In the genomic region with DNA sequence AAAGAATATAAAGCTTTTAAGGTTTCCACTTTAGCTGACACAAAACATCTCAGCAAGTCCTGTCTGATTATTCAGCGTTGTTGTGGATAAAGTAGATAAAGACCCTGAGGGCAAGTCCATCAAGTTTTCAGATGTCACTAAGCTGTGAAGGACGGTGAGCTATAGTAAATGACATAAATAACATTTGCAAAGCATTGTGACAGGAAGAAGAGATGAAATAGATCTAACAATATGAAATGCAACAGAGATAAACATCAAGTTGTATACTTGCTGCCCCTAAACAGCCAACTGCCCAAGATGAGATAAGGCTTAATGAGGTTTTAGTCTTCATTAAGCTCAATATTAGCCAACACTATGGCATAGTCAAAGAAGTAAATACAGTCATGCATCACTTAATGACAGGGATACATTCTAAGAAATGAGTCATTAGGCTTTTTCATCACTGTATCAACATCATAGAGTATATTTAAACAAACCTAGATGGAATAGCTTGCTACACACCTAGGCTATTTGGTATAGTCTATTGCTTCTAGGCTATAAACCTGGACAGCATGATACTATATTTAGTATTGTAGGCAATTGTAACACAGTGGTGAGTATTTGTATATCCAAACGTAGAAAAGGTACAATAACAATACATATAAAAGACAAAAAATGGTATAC, we compare ENCODE assay signal across 32 cellular contexts.
DNase-seq lines count a peak whose midpoint lies in the region; ATAC-seq, FAIRE-seq and TF ChIP-seq lines count a peak whose summit lies in the region.
"Had no signal": no experiment of that assay in that cellular context is flagged by ENCODE, and none has a peak within 500 bp of the region (broad histone marks: within the 10 kb centered on the region; RNA-seq: fewer than 3 reads in every experiment).

No MANE protein-coding gene starts in this region.

- peaks cover 6% of the 10 kb centered on the region for H3K9me3 ChIP-seq in mucosa of descending colon
- H3K9me3 ChIP-seq: HAP-1, SJSA1, spleen, thoracic aorta had no signal

- H3K4me1 ChIP-seq in mucosa of descending colon (ENCODE audit: low read depth): no peaks in the 10 kb centered on the region
- H3K4me1 ChIP-seq: SJSA1, spleen had no signal

- FAIRE-seq in bronchial epithelial cell (lab: Jason Lieb, UNC): no peak
- FAIRE-seq: GM12891 had no signal

- DNase-seq in NCI-H510A treated with DMSO at 0.1 percent for 48 hours (lab: John Stamatoyannopoulos, UW): peak; percentile 6
- no peak for DNase-seq in NCI-H510A (lab: John Stamatoyannopoulos, UW)
- DNase-seq in NCI-H1930 (lab: John Stamatoyannopoulos, UW): peak; percentile 66 to 86
- DNase-seq in bronchial epithelial cell (ENCODE audit: low read depth): peak; percentile 71
- DNase-seq in mucosa of descending colon: no peak
- DNase-seq in cerebellar cortex (ENCODE audit: low spot score): no peak
- no peak for DNase-seq in G401 (ENCODE audit: low spot score)
- no peak for DNase-seq in occipital lobe (lab: John Stamatoyannopoulos, UW)
- DNase-seq: activated B cell treated with CpG ODN at 0.5 μM for 24 hours; activated CD8-positive, alpha-beta memory T cell treated with anti-CD3 and anti-CD28 coated beads, Interleukin-2, amount 10 ng/mL, durations not matched to agents 7 days and 5 days; activated gamma-delta T cell; activated naive CD8-positive, alpha-beta T cell treated with anti-CD3 and anti-CD28 coated beads for 36 hours; activated T-cell treated with anti-CD3 and anti-CD28 coated beads, Interleukin-2, amount 50 U/mL, for 4 hours; AML-193; anterior cingulate cortex; CD4-positive, alpha-beta T cell; effector CD8-positive, alpha-beta T cell; left ventricle myocardium superior; NCI-H1436 treated with DMSO at 0.1 percent for 48 hours; NCI-H2171; NCI-H524 treated with DMSO at 0.1 percent for 48 hours; posterior cingulate gyrus; right cardiac atrium; RPMI8226; spleen; stimulated activated CD4-positive, alpha-beta T cell treated with anti-CD3 and anti-CD28 coated beads, Interleukin-2, amount 100 ng/mL, for 24 hours; stimulated activated naive CD8-positive, alpha-beta T cell treated with anti-CD3 and anti-CD28 coated beads, Interleukin-15, Interleukin-2, amounts not matched to agents 100 U/mL and 50 U/mL, for 24 hours had no signal

- intact Hi-C loops in mucosa of descending colon (cut with DNase I, micrococcal nuclease): no loop called here

- ATAC-seq in mucosa of descending colon: peak; percentile 95
- ATAC-seq: activated CD8-positive, alpha-beta memory T cell treated with anti-CD3 and anti-CD28 coated beads, Interleukin-2, amount 10 ng/mL, durations not matched to agents 7 days and 5 days; activated T-cell treated with anti-CD3 and anti-CD28 coated beads, Interleukin-2, amount 50 U/mL, for 4 hours; left ventricle myocardium superior; right cardiac atrium; stimulated activated naive CD8-positive, alpha-beta T cell treated with anti-CD3 and anti-CD28 coated beads, Interleukin-15, Interleukin-2, amounts not matched to agents 100 U/mL and 50 U/mL, for 24 hours had no signal

- in situ Hi-C loops in G401 (cut with HindIII; ENCODE audit: low sequenced_read_pairs): no loop called here

- H3K4me3 ChIP-seq in bronchial epithelial cell (ENCODE audit: low read depth, low read length): no peak overlapping the region
- H3K4me3 ChIP-seq in mucosa of descending colon: no peak overlapping the region
- H3K4me3 ChIP-seq: coronary artery, HAP-1, SJSA1, spleen, thoracic aorta had no signal

- TF ChIP-seq CTCF in bronchial epithelial cell (IDR thresholded peaks at IDR 0.05; ENCODE audit: insufficient read depth, low read length, severe bottlenecking): no peak
- no peak for TF ChIP-seq CTCF in mucosa of descending colon (IDR thresholded peaks at IDR 0.05)

- H3K27me3 ChIP-seq in bronchial epithelial cell (ENCODE audit: control insufficient read depth, insufficient read depth, low read length): no peaks in the 10 kb centered on the region
- H3K27me3 ChIP-seq: SJSA1, spleen had no signal

- H3K36me3 ChIP-seq in bronchial epithelial cell (ENCODE audit: control insufficient read depth, insufficient read depth, low read length) (no peaks in the 10 kb centered on the region), mucosa of descending colon (ENCODE audit: low read depth) (no peaks in the 10 kb centered on the region)
- H3K36me3 ChIP-seq: HAP-1, SJSA1, spleen, thoracic aorta had no signal

Comparison
In these comparisons a context has a peak if more than half of its experiments do, and no peak if none do; other contexts are left out.
1. DNase-seq: peak in NCI-H510A treated with DMSO at 0.1 percent for 48 hours (single experiment), NCI-H1930 (2 of 2) and bronchial epithelial cell (single experiment); none in NCI-H510A (single experiment), mucosa of descending colon (0 of 3), cerebellar cortex (single experiment), G401 (single experiment) and occipital lobe (single experiment).